Comparison of ENCODE assay signal across 18 cellular contexts in genomic region chr17:83098241-83099085, GRCh38. TPM values are rescaled to one million over a fixed set of nuclear protein-coding genes. Genes with fewer than 3 reads are reported as not detected.
A peak's percentile ranks its signal among the peaks of the same experiment; 100 is the strongest.
DNase-seq lines count a peak whose midpoint lies in the region; ATAC-seq, FAIRE-seq and TF ChIP-seq lines count a peak whose summit lies in the region.
"Had no signal": no experiment of that assay in that cellular context is flagged by ENCODE, and none has a peak within 500 bp of the region (broad histone marks: within the 10 kb centered on the region; RNA-seq: fewer than 3 reads in every experiment).

No MANE protein-coding gene starts in this region.

- H3K79me2 ChIP-seq in HepG2 (ENCODE audit: insufficient read depth, low read length): no peaks in the 10 kb centered on the region

- CTCF ChIA-PET in HepG2 (lab: Yijun Ruan, JAX; ENCODE audit: low intra/inter-chr PET ratio, low total read pairs): no interaction called here

- TF ChIP-seq CTCF in HepG2 (CRISPR knock-in tag; IDR thresholded peaks at IDR 0.05) (no peak), stomach (IDR thresholded peaks at IDR 0.05) (no peak), gastrocnemius medialis (IDR thresholded peaks at IDR 0.05 in 4 of 5, conservative IDR thresholded peaks at IDR 0.05 in 1 of 5) (no peak)

- ATAC-seq in HepG2: peak; percentile 28
- ATAC-seq in GM18511 (IDR thresholded peaks at IDR 0.05; ENCODE audit: unreplicated experiment): no peak
- ATAC-seq in gastrocnemius medialis: no peak

- 44% methylated on average over 5 of the region's 31 CpGs for WGBS in HepG2 (ENCODE audit: low lambda C conversion rate)
- 37 to 47% (median 45%) methylated on average over 16 to 31 of the region's 31 CpGs for WGBS in stomach, 5 donors

- peak overlapping the region; percentile 9; the same call in 1 of the 2 replicates for H3K4me2 ChIP-seq in HepG2 (ENCODE audit: low read depth, low read length)

- no TSS peak for BruUV-seq in HepG2 (replicated peaks; lab: Mats Ljungman, UMichigan)

- peaks cover 73% of the 10 kb centered on the region for H3K4me1 Mint-ChIP-seq in dendritic cell treated with granulocyte-macrophage colony-stimulating factor and Interleukin-4, amounts not matched to agents 40 ng/mL and 50 ng/mL, for 4 days (ENCODE audit: low read depth)
- H3K4me1 Mint-ChIP-seq in activated naive CD8-positive, alpha-beta T cell treated with anti-CD3 and anti-CD28 coated beads for 36 hours: peaks cover 2% of the 10 kb centered on the region
- H3K4me1 Mint-ChIP-seq: activated naive CD4-positive, alpha-beta T cell treated with anti-CD3 and anti-CD28 coated beads, Interleukin-2, amount 50 U/mL, for 24 hours had no signal

- H3K4me3 ChIP-seq in SJCRH30 (peak overlapping the region; percentile 6; the same call in 1 of the 2 replicates), HepG2 (replicated peaks in 1 of 3; ENCODE audit: insufficient read depth in 1 of 3, low read depth in 2 of 3, low read length in 3 of 3) (no peak overlapping the region), stomach (no peak overlapping the region), gastrocnemius medialis (no peak overlapping the region)
- H3K4me3 ChIP-seq: colonic mucosa had no signal

- no peak for FAIRE-seq in HepG2 (lab: Jason Lieb, UNC)

- peaks cover 2% of the 10 kb centered on the region for H3K27me3 Mint-ChIP-seq in dendritic cell treated with granulocyte-macrophage colony-stimulating factor and Interleukin-4, amounts not matched to agents 40 ng/mL and 50 ng/mL, for 4 days
- H3K27me3 Mint-ChIP-seq in activated naive CD8-positive, alpha-beta T cell treated with anti-CD3 and anti-CD28 coated beads for 36 hours: peaks cover 25% of the 10 kb centered on the region

- H3K9me3 ChIP-seq in SJCRH30 (replicated peaks): no peaks in the 10 kb centered on the region
- H3K9me3 ChIP-seq in HepG2 (ENCODE audit: low read length): no peaks in the 10 kb centered on the region
- H3K9me3 ChIP-seq in stomach: no peaks in the 10 kb centered on the region
- H3K9me3 ChIP-seq in gastrocnemius medialis: no peaks in the 10 kb centered on the region
- H3K9me3 ChIP-seq: colonic mucosa, esophagus squamous epithelium had no signal

- peak overlapping the region; percentile 93 for H3K27ac Mint-ChIP-seq in dendritic cell treated with granulocyte-macrophage colony-stimulating factor and Interleukin-4, amounts not matched to agents 40 ng/mL and 50 ng/mL, for 4 days
- H3K27ac Mint-ChIP-seq in activated naive CD8-positive, alpha-beta T cell treated with anti-CD3 and anti-CD28 coated beads for 36 hours: no peak overlapping the region
- H3K27ac Mint-ChIP-seq: activated naive CD4-positive, alpha-beta T cell treated with anti-CD3 and anti-CD28 coated beads, Interleukin-2, amount 50 U/mL, for 24 hours; memory B cell had no signal

- H3K27ac ChIP-seq in SJCRH30 (peak overlapping the region; percentile 51), HepG2 (ENCODE audit: extremely low read length, insufficient read depth, low read length) (no peak overlapping the region), stomach (peak overlapping the region in 3 of 5 donors; percentile 4 to 67 (median 54)), gastrocnemius medialis (no peak overlapping the region)
- H3K27ac ChIP-seq: C4-2B, colonic mucosa had no signal

- TF ChIP-seq EP300 in HepG2 (IDR thresholded peaks at IDR 0.05; ENCODE audit: low read depth in 2 of 2, low read length in 2 of 2) (no peak), HepG2 (CRISPR knock-in tag; IDR thresholded peaks at IDR 0.05; ENCODE audit: borderline replicate concordance) (no peak), stomach (IDR thresholded peaks at IDR 0.05) (no peak)

- H3K27me3 ChIP-seq in SJCRH30 (no peaks in the 10 kb centered on the region), HepG2 (ENCODE audit: control insufficient read depth in 1 of 2, insufficient read depth in 2 of 2, low read length in 2 of 2) (peaks cover 20 to 51% of the 10 kb centered on the region in 2 experiments), stomach (peaks cover 0 to 36% (median 14%) of the 10 kb centered on the region in 3 donors), gastrocnemius medialis (peaks cover 23 to 48% (median 46%) of the 10 kb centered on the region in 3 donors)

- TF ChIP-seq RAD21 in HepG2 (CRISPR knock-in tag; IDR thresholded peaks at IDR 0.05): no peak

- in situ Hi-C loops in HepG2 (cut with HindIII; ENCODE audit: extremely low pct_ligation_motif_present, low pct_unique_long_range_greater_than_20kb): no loop called here
- in situ Hi-C loops in gastrocnemius medialis (cut with MboI; ENCODE audit: low sequenced_read_pairs in 4 of 4): no loop called here

- intact Hi-C loops in dendritic cell treated with granulocyte-macrophage colony-stimulating factor and Interleukin-4, amounts not matched to agents 40 ng/mL and 50 ng/mL, for 4 days (cut with micrococcal nuclease): loop anchor here (5.0 kb wide), 1 partner anchor 316 kb away; no protein-coding TSS in a partner anchor
- intact Hi-C loops in HepG2 (cut with micrococcal nuclease; ENCODE audit: unreplicated experiment) (no loop called here), stomach (cut with DNase I; ENCODE audit: low total_unique reads) (no loop called here), gastrocnemius medialis (cut with DNase I; ENCODE audit: low total_unique reads) (no loop called here)

- DNase-seq in SJCRH30 (peak; percentile 86 to 91), HepG2 (ENCODE audit: low spot score) (no peak), stomach (no peak), NCI-H510A treated with DMSO at 0.1 percent for 48 hours (lab: John Stamatoyannopoulos, UW) (no peak), gastrocnemius medialis (no peak)
- DNase-seq in activated naive CD8-positive, alpha-beta T cell treated with anti-CD3 and anti-CD28 coated beads for 36 hours: no peak
- DNase-seq: activated CD8-positive, alpha-beta memory T cell treated with anti-CD3 and anti-CD28 coated beads, Interleukin-2, amount 50 U/mL, for 4 hours; colonic mucosa; DMS79 treated with DMSO at 0.1 percent for 48 hours; esophagus squamous epithelium; Karpas-422; NCI-H1436; NCI-H446 had no signal

- no peaks in the 10 kb centered on the region for H3K9me3 Mint-ChIP-seq in dendritic cell treated with granulocyte-macrophage colony-stimulating factor and Interleukin-4, amounts not matched to agents 40 ng/mL and 50 ng/mL, for 4 days
- no peaks in the 10 kb centered on the region for H3K9me3 Mint-ChIP-seq in activated naive CD8-positive, alpha-beta T cell treated with anti-CD3 and anti-CD28 coated beads for 36 hours
- H3K9me3 Mint-ChIP-seq: activated naive CD4-positive, alpha-beta T cell treated with anti-CD3 and anti-CD28 coated beads, Interleukin-2, amount 50 U/mL, for 24 hours; memory B cell had no signal

- H3K36me3 ChIP-seq in SJCRH30 (peaks cover 29% of the 10 kb centered on the region), HepG2 (replicated peaks in 1 of 2; ENCODE audit: control insufficient read depth in 1 of 2, insufficient read depth in 2 of 2, low read length in 2 of 2) (no peaks in the 10 kb centered on the region), stomach (peaks cover 25 to 34% (median 32%) of the 10 kb centered on the region in 4 donors), gastrocnemius medialis (no peaks in the 10 kb centered on the region)

- H3K4me3 Mint-ChIP-seq in dendritic cell treated with granulocyte-macrophage colony-stimulating factor and Interleukin-4, amounts not matched to agents 40 ng/mL and 50 ng/mL, for 4 days: peak overlapping the region; percentile 13
- H3K4me3 Mint-ChIP-seq in activated naive CD8-positive, alpha-beta T cell treated with anti-CD3 and anti-CD28 coated beads for 36 hours: no peak overlapping the region
- H3K4me3 Mint-ChIP-seq: activated naive CD4-positive, alpha-beta T cell treated with anti-CD3 and anti-CD28 coated beads, Interleukin-2, amount 50 U/mL, for 24 hours; memory B cell had no signal

- no peaks in the 10 kb centered on the region; the same call in 1 of the 2 replicates for H4K20me1 ChIP-seq in HepG2 (ENCODE audit: insufficient read depth, low read length)

- TF ChIP-seq POLR2A in HepG2 (IDR thresholded peaks at IDR 0.05; ENCODE audit: insufficient read depth in 1 of 2, low read depth in 2 of 2, low read length in 2 of 2) (no peak), stomach (IDR thresholded peaks at IDR 0.05) (no peak), gastrocnemius medialis (IDR thresholded peaks at IDR 0.05) (no peak)

- no peak overlapping the region for H2AFZ ChIP-seq in HepG2 (ENCODE audit: low read length)

- no peak overlapping the region for H3K9ac ChIP-seq in HepG2 (ENCODE audit: insufficient read depth, low read depth, low read length)

- H3K36me3 Mint-ChIP-seq in dendritic cell treated with granulocyte-macrophage colony-stimulating factor and Interleukin-4, amounts not matched to agents 40 ng/mL and 50 ng/mL, for 4 days (ENCODE audit: low read depth): peaks cover 46% of the 10 kb centered on the region
- H3K36me3 Mint-ChIP-seq in activated naive CD8-positive, alpha-beta T cell treated with anti-CD3 and anti-CD28 coated beads for 36 hours: peaks cover 4% of the 10 kb centered on the region
- H3K36me3 Mint-ChIP-seq: activated naive CD4-positive, alpha-beta T cell treated with anti-CD3 and anti-CD28 coated beads, Interleukin-2, amount 50 U/mL, for 24 hours had no signal

- POLR2A ChIA-PET in HepG2 (lab: Yijun Ruan, JAX): no interaction called here

- H3K4me1 ChIP-seq in SJCRH30 (peaks cover 60% of the 10 kb centered on the region), HepG2 (ENCODE audit: insufficient read depth, low read length) (peaks cover 23% of the 10 kb centered on the region), stomach (peaks cover 37 to 64% (median 53%) of the 10 kb centered on the region in 4 donors), gastrocnemius medialis (peaks cover 13 to 46% of the 10 kb centered on the region in 2 donors)

RNA-seq across cellular contexts. Expression of gene METRNL, which starts 19.1 kb away (rescaled TPM):
- 46.2 and 49.7 TPM in 2 replicates for total RNA-seq in SJCRH30 (2014; rRNA removed; shearing (Covaris generic))
- 0.66 and 1.2 TPM in 2 replicates for total RNA-seq in HepG2 (2016; rRNA removed; fragmentation: Illumina TruSeq; extraction: Trizol)
- 0.81 and 1.1 TPM in 2 replicates for total RNA-seq in HepG2 (2016; cell fraction: cytosol; rRNA removed; fragmentation: Illumina TruSeq; extraction: Trizol; ENCODE audit: low read depth)
- total RNA-seq in HepG2 (2016; cell fraction: insoluble cytoplasmic fraction; rRNA removed; fragmentation: Illumina TruSeq; extraction: Trizol): 0.56 and 1.0 TPM in 2 replicates
- 1.7 and 2.2 TPM in 2 replicates for total RNA-seq in HepG2 (2016; cell fraction: membrane; rRNA removed; fragmentation: Illumina TruSeq; extraction: Trizol)
- 0.31 TPM in 1 of 2 replicates, not detected in the other for total RNA-seq in HepG2 (2016; cell fraction: nucleus; rRNA removed; fragmentation: Illumina TruSeq; extraction: Trizol)
- polyA plus RNA-seq in HepG2 (2011; rRNA removed): 0.84 and 1.4 TPM in 2 replicates
- 2.1 and 2.5 TPM in 2 replicates for polyA plus RNA-seq in HepG2 (2011; cell fraction: cytosol; rRNA removed)
- 1.2 and 1.8 TPM in 2 replicates for polyA plus RNA-seq in HepG2 (2011; cell fraction: nucleus; rRNA removed)
- polyA plus RNA-seq in HepG2 (2012): 0.23 and 0.79 TPM in 2 replicates
- 1.1 and 1.2 TPM in 2 replicates for polyA plus RNA-seq in HepG2 (2016; cell fraction: cytosol; fragmentation: Illumina TruSeq; extraction: Trizol; ENCODE audit: low read depth)
- polyA plus RNA-seq in HepG2 (2016; cell fraction: insoluble cytoplasmic fraction; fragmentation: Illumina TruSeq; extraction: Trizol; ENCODE audit: low read depth): 0.69 and 0.92 TPM in 2 replicates
- polyA plus RNA-seq in HepG2 (2016; cell fraction: membrane; fragmentation: Illumina TruSeq; extraction: Trizol; ENCODE audit: low read depth): 2.1 TPM in 2 replicates
- polyA plus RNA-seq in HepG2 (2016; cell fraction: nucleus; fragmentation: Illumina TruSeq; extraction: Trizol; ENCODE audit: insufficient read depth, low read depth): 1.2 and 1.3 TPM in 2 replicates
- 2.5 and 12.3 TPM in 2 replicates for polyA minus RNA-seq in HepG2 (2011; rRNA and poly(A)+ RNA removed; ENCODE audit: low replicate concordance)
- 2.9 and 4.6 TPM in 2 replicates for polyA minus RNA-seq in HepG2 (2011; cell fraction: cytosol; rRNA and poly(A)+ RNA removed)
- polyA minus RNA-seq in HepG2 (2011; cell fraction: nucleus; rRNA and poly(A)+ RNA removed): 0.87 and 1.4 TPM in 2 replicates
- total RNA-seq in stomach: 100 to 1,000 TPM in 2 of 5 donors, 10 to 100 TPM in 3; 25.7 to 452 (median 55.4) TPM
- 10 to 100 TPM; 29.3 to 49.1 (median 35.9) TPM for polyA plus RNA-seq in stomach
- 10 to 100 TPM in 3 of 4 donors, 1 to 10 TPM in 1; 6.6 to 19.7 (median 11.1) TPM for total RNA-seq in gastrocnemius medialis
- 1 to 10 TPM; 4.7 to 5.9 TPM for total RNA-seq in activated naive CD8-positive, alpha-beta T cell treated with anti-CD3 and anti-CD28 coated beads for 36 hours

Comparison
In these comparisons a context has a peak if more than half of its experiments do, and no peak if none do; other contexts are left out.
1. DNase-seq: peak in SJCRH30 (2 of 2); none in HepG2 (single experiment), stomach (single experiment), NCI-H510A treated with DMSO at 0.1 percent for 48 hours (single experiment), gastrocnemius medialis (0 of 2) and activated naive CD8-positive, alpha-beta T cell treated with anti-CD3 and anti-CD28 coated beads for 36 hours (single experiment).
2. H3K27ac ChIP-seq: peak in SJCRH30 (single experiment) and stomach (3 of 5); none in HepG2 (single experiment) and gastrocnemius medialis (0 of 4).